Comparison of ENCODE assay signal across 17 cellular contexts in the genomic region with DNA sequence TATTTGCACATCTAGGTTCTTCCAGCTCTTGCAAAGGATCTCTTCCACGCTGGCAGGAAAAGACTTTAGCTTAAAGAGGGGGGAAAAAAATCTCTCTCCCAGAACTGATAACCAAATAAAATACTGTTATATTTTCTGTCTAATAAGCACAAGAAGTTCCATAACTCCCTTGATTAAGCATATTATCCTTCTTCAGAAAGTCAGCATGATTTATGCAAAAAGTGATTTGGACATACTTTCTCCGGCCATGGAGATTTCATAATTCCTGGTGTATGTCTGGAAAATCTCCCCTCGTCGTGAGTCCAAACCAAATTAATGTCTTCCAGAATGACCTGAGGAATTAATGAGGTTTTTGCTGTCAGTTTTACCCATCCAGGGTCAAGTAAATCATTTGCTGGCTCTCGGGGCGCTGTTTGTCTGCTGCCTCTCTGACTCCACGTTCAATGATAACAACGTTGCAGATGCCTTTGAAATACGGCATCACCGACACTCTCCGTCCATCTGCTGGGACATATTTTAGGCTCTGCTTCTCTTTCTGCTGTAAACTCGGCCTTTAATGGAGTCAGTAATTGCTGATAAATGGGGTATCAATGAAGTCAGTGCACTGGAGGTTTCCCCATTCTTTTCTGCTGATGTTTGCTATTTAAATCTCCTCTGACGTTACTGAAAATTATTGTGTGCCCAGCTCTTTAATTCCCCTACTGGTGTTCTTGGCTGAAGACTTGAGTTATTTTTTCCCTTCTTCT.
DNase-seq lines count a peak whose midpoint lies in the region; ATAC-seq, FAIRE-seq and TF ChIP-seq lines count a peak whose summit lies in the region.
"Had no signal": no experiment of that assay in that cellular context is flagged by ENCODE, and none has a peak within 500 bp of the region (broad histone marks: within the 10 kb centered on the region; RNA-seq: fewer than 3 reads in every experiment).

No MANE protein-coding gene starts in this region.

- no peaks in the 10 kb centered on the region for H3K79me1 ChIP-seq in neuronal stem cell (ENCODE audit: low read depth, low read length)

- no peak overlapping the region for H3K4ac ChIP-seq in neuronal stem cell (ENCODE audit: low read length)

- H3K9ac ChIP-seq in neuronal stem cell (ENCODE audit: low read depth, low read length, poor library complexity): no peak overlapping the region

- no peak overlapping the region for H2BK15ac ChIP-seq in neuronal stem cell (ENCODE audit: low read length)

- no peak overlapping the region for H2BK12ac ChIP-seq in neuronal stem cell (ENCODE audit: low read length)

- no peak overlapping the region for H3K27ac ChIP-seq in A549
- no peak overlapping the region for H3K27ac ChIP-seq in neuronal stem cell (replicated peaks; ENCODE audit: low read length)
- no peak overlapping the region for H3K27ac ChIP-seq in PC-9
- H3K27ac ChIP-seq in Peyer's patch: peak overlapping the region in 1 of 4 donors; percentile 17
- H3K27ac ChIP-seq: foreskin keratinocyte, thyroid gland had no signal

- no TSS peak for BruUV-seq in PC-9 (replicated peaks; lab: Mats Ljungman, UMichigan)

- no peak for FAIRE-seq in A549 (lab: Jason Lieb, UNC)

- H3K27ac Mint-ChIP-seq in HFFc6: peak overlapping the region; percentile 76
- H3K27ac Mint-ChIP-seq: activated CD4-positive, alpha-beta memory T cell treated with anti-CD3 and anti-CD28 coated beads, Interleukin-2, amount 10 ng/mL, durations not matched to agents 7 days and 5 days; brain had no signal

- no peak overlapping the region for H3K23ac ChIP-seq in neuronal stem cell (ENCODE audit: low read depth, low read length, poor library complexity)

- H4K20me1 ChIP-seq in PC-9 (ENCODE audit: insufficient read depth): no peaks in the 10 kb centered on the region

- TF ChIP-seq POLR2A in A549 (IDR thresholded peaks at IDR 0.05; ENCODE audit: low read length) (no peak), Peyer's patch (IDR thresholded peaks at IDR 0.05) (no peak)

- H2AFZ ChIP-seq in neuronal stem cell (ENCODE audit: low read length) (no peak overlapping the region), PC-9 (no peak overlapping the region)

- H3F3A ChIP-seq in PC-9 (ENCODE audit: insufficient read depth, low read depth): no peaks in the 10 kb centered on the region

- WGBS in A549 (ENCODE audit: missing lambda C conversion rate): 61% methylated on average over 13 of the region's 13 CpGs
- no CpG with 5 or more reads among the region's 13 CpGs for WGBS in neuronal stem cell (ENCODE audit: extremely low coverage in 2 of 2, insufficient read length in 2 of 2, insufficient replicate concordance in 1 of 2), 2 donors

- H3K4me2 ChIP-seq in A549 (peak overlapping the region; percentile 15; the same call in 2 of the 3 replicates), neuronal stem cell (ENCODE audit: insufficient read depth, low read length, poor library complexity, severe bottlenecking) (no peak overlapping the region), PC-9 (no peak overlapping the region)

- TF ChIP-seq EP300 in A549 (IDR thresholded peaks at IDR 0.05): no peak

- TF ChIP-seq RAD21 in A549 (conservative IDR thresholded peaks at IDR 0.05 in 1 of 2, IDR thresholded peaks at IDR 0.05 in 1 of 2): no peak

- no peak overlapping the region for H2AK5ac ChIP-seq in neuronal stem cell (ENCODE audit: low read depth, low read length)

- intact Hi-C loops in PC-9 (cut with micrococcal nuclease; ENCODE audit: unreplicated experiment): no loop called here

- ATAC-seq in A549 (no peak), omental fat pad (ENCODE audit: low FRiP score) (peak; percentile 62), HG03460 (IDR thresholded peaks at IDR 0.05; ENCODE audit: unreplicated experiment) (no peak)
- ATAC-seq: foreskin keratinocyte had no signal

- no peak overlapping the region for H3K4me3 ChIP-seq in A549
- H3K4me3 ChIP-seq in fibroblast of pulmonary artery (replicated peaks; ENCODE audit: low read depth, low read length): peak overlapping the region; percentile 20
- no peak overlapping the region for H3K4me3 ChIP-seq in neuronal stem cell (ENCODE audit: low read length in 2 of 2)
- H3K4me3 ChIP-seq in PC-9: no peak overlapping the region
- no peak overlapping the region for H3K4me3 ChIP-seq in Peyer's patch
- H3K4me3 ChIP-seq: thyroid gland had no signal

- no peaks in the 10 kb centered on the region; the same call in none of the 2 replicates for H3K27me3 Mint-ChIP-seq in HFFc6 (ENCODE audit: insufficient read depth)
- H3K27me3 Mint-ChIP-seq: activated CD4-positive, alpha-beta memory T cell treated with anti-CD3 and anti-CD28 coated beads, Interleukin-2, amount 10 ng/mL, durations not matched to agents 7 days and 5 days had no signal

- no peak overlapping the region for H3K18ac ChIP-seq in neuronal stem cell (ENCODE audit: low read length)

- H3K4me1 ChIP-seq in A549: peaks cover 18% of the 10 kb centered on the region; the same call in 2 of the 3 replicates
- no peaks in the 10 kb centered on the region for H3K4me1 ChIP-seq in neuronal stem cell (ENCODE audit: control insufficient read depth in 2 of 2, insufficient read depth in 1 of 2, low read depth in 1 of 2, low read length in 2 of 2)
- no peaks in the 10 kb centered on the region for H3K4me1 ChIP-seq in PC-9 (replicated peaks; ENCODE audit: insufficient read depth)
- H3K4me1 ChIP-seq in Peyer's patch: no peaks in the 10 kb centered on the region
- H3K4me1 ChIP-seq: foreskin keratinocyte, thyroid gland had no signal

- POLR2A ChIA-PET in A549 (lab: Yijun Ruan, JAX) (no interaction called here), PC-9 (lab: Charles Lee; ENCODE audit: unreplicated experiment) (interaction anchor here (0.7 kb wide), 1 partner anchor 126 kb away, joined by 8 read pairs; no protein-coding TSS in a partner anchor)

- peaks cover 43% of the 10 kb centered on the region for H3K4me1 Mint-ChIP-seq in HFFc6 (ENCODE audit: low read depth)
- H3K4me1 Mint-ChIP-seq: activated CD4-positive, alpha-beta memory T cell treated with anti-CD3 and anti-CD28 coated beads, Interleukin-2, amount 10 ng/mL, durations not matched to agents 7 days and 5 days; brain had no signal

- CTCF ChIA-PET in A549 (lab: Yijun Ruan, JAX) (no interaction called here), PC-9 (lab: Charles Lee) (no interaction called here)

- H3K9me3 ChIP-seq in A549 (no peaks in the 10 kb centered on the region), neuronal stem cell (replicated peaks in 1 of 2; ENCODE audit: control insufficient read depth in 2 of 2, insufficient read depth in 1 of 2, low read depth in 1 of 2, low read length in 2 of 2) (no peaks in the 10 kb centered on the region), PC-9 (ENCODE audit: insufficient read depth, low read depth) (no peaks in the 10 kb centered on the region), Peyer's patch (no peaks in the 10 kb centered on the region)
- H3K9me3 ChIP-seq: thyroid gland had no signal

- peaks cover 5% of the 10 kb centered on the region; the same call in 1 of the 2 replicates for H3K36me3 Mint-ChIP-seq in HFFc6 (ENCODE audit: low read depth)
- H3K36me3 Mint-ChIP-seq: brain had no signal

- no peaks in the 10 kb centered on the region for H3K27me3 ChIP-seq in neuronal stem cell (ENCODE audit: control insufficient read depth in 3 of 3, insufficient read depth in 3 of 3, low read depth in 1 of 3, low read length in 3 of 3)
- no peaks in the 10 kb centered on the region for H3K27me3 ChIP-seq in PC-9 (ENCODE audit: insufficient read depth, low read depth)
- no peaks in the 10 kb centered on the region for H3K27me3 ChIP-seq in Peyer's patch
- H3K27me3 ChIP-seq: thyroid gland had no signal

- no peaks in the 10 kb centered on the region for H3K9me2 ChIP-seq in PC-9 (ENCODE audit: insufficient read depth)

- H3K14ac ChIP-seq in neuronal stem cell (ENCODE audit: low read length): no peak overlapping the region

- peak overlapping the region; percentile 77 for H3K4me3 Mint-ChIP-seq in HFFc6
- H3K4me3 Mint-ChIP-seq: activated CD4-positive, alpha-beta memory T cell treated with anti-CD3 and anti-CD28 coated beads, Interleukin-2, amount 10 ng/mL, durations not matched to agents 7 days and 5 days had no signal

- no peak overlapping the region for H2BK5ac ChIP-seq in neuronal stem cell (ENCODE audit: low read length)

- no peaks in the 10 kb centered on the region for H3K79me2 ChIP-seq in PC-9 (ENCODE audit: low read depth)

- no peaks in the 10 kb centered on the region; the same call in 1 of the 2 replicates for H3K9me3 Mint-ChIP-seq in HFFc6

- TF ChIP-seq CTCF in A549 (IDR thresholded peaks at IDR 0.05) (no peak), HFFc6 (IDR thresholded peaks at IDR 0.05) (peak; percentile 31; the same call in 1 of the 2 replicates), fibroblast of pulmonary artery (IDR thresholded peaks at IDR 0.05; ENCODE audit: low read length, missing control alignments) (no peak), omental fat pad (IDR thresholded peaks at IDR 0.05) (no peak), PC-9 (conservative IDR thresholded peaks at IDR 0.05) (no peak), Peyer's patch (IDR thresholded peaks at IDR 0.05) (no peak)

- H4K8ac ChIP-seq in neuronal stem cell (ENCODE audit: low read depth, low read length): no peak overlapping the region

- no peaks in the 10 kb centered on the region for H3K36me3 ChIP-seq in neuronal stem cell (replicated peaks in 1 of 2; ENCODE audit: control insufficient read depth in 2 of 2, insufficient read depth in 2 of 2, low read length in 2 of 2)
- no peaks in the 10 kb centered on the region for H3K36me3 ChIP-seq in PC-9 (ENCODE audit: low read depth)
- H3K36me3 ChIP-seq in Peyer's patch: no peaks in the 10 kb centered on the region
- H3K36me3 ChIP-seq: thyroid gland had no signal

- DNase-seq in A549 (ENCODE audit: low read depth in 1 of 2, low spot score in 1 of 2) (no peak), HFFc6 (peak; percentile 14), fibroblast of pulmonary artery (ENCODE audit: low read depth) (peak; percentile 47), omental fat pad (ENCODE audit: low spot score) (no peak), neuronal stem cell (ENCODE audit: low spot score) (no peak), PC-9 (no peak), Peyer's patch (no peak)
- DNase-seq: activated CD4-positive, alpha-beta memory T cell treated with anti-CD3 and anti-CD28 coated beads, Interleukin-2, amount 10 ng/mL, durations not matched to agents 7 days and 5 days; activated effector memory CD4-positive, alpha-beta T cell treated with Interleukin-2 at 50 U/mL for 16 hours; foreskin keratinocyte; GDM1; midbrain; NCI-H187; NCI-H510A treated with DMSO at 0.1 percent for 48 hours; thyroid gland had no signal

- H4K91ac ChIP-seq in neuronal stem cell (ENCODE audit: low read depth, low read length, poor library complexity): no peak overlapping the region

- H2BK120ac ChIP-seq in neuronal stem cell (ENCODE audit: low read depth, low read length): no peak overlapping the region

Comparison
In these comparisons a context has a peak if more than half of its experiments do, and no peak if none do; other contexts are left out.
1. DNase-seq: peak in HFFc6 (single experiment) and fibroblast of pulmonary artery (single experiment); none in A549 (0 of 2), omental fat pad (single experiment), neuronal stem cell (single experiment), PC-9 (0 of 2) and Peyer's patch (0 of 3).